ENCODE assay signal across 8 cellular contexts in genomic region chr19:47514869-47515588, GRCh38. TPM values are rescaled to one million over a fixed set of nuclear protein-coding genes. Genes with fewer than 3 reads are reported as not detected.
DNase-seq lines count a peak whose midpoint lies in the region; ATAC-seq and TF ChIP-seq lines count a peak whose summit lies in the region.

Gene NAPA, minus strand, starts transcription at chr19:47515063. Its CDS starts 123 bp downstream, at chr19:47514940.

- no peak for TF ChIP-seq CTCF in GM13976 (IDR thresholded peaks at IDR 0.05; ENCODE audit: borderline replicate concordance, control extremely low read depth, extremely low read depth, insufficient read depth, missing control alignments)
- TF ChIP-seq CTCF in heart left ventricle (IDR thresholded peaks at IDR 0.05), result peak in 1 of 12 donors; percentile 97
- TF ChIP-seq CTCF in type B pancreatic cell (conservative IDR thresholded peaks at IDR 0.05), result no peak

- H3K4me3 ChIP-seq in heart left ventricle, result peak within 1 kb of the TSS; percentile 66 to 99 (median 92)

- H3K4me1 Mint-ChIP-seq in type B pancreatic cell (ENCODE audit: unreplicated experiment), result peaks cover 33% of the 10 kb centered on the region

- 0 to 1% (median 1%) methylated on average over 29 to 78 of the region's 78 CpGs for WGBS in heart left ventricle, 4 donors

- ATAC-seq in HG02870 (IDR thresholded peaks at IDR 0.05; ENCODE audit: unreplicated experiment), result peak; percentile 84
- ATAC-seq in heart left ventricle, result peak; percentile 98 to 99 (median 98)

- H3K36me3 Mint-ChIP-seq in type B pancreatic cell, result peaks cover 6% of the 10 kb centered on the region

- peak; percentile 72 to 90 for TF ChIP-seq POLR2A in heart left ventricle (IDR thresholded peaks at IDR 0.05)

- peaks cover 0 to 10% (median 0%) of the 10 kb centered on the region in 9 donors for H3K36me3 ChIP-seq in heart left ventricle

- H3K27ac ChIP-seq in heart left ventricle, result peak within 1 kb of the TSS; percentile 86 to 99 (median 95)

- peak within 1 kb of the TSS; percentile 95 for H3K4me3 Mint-ChIP-seq in type B pancreatic cell

- H3K27me3 ChIP-seq in heart left ventricle, result no peaks in the 10 kb centered on the region

- no peaks in the 10 kb centered on the region for H3K9me3 ChIP-seq in heart left ventricle

- peaks cover 17 to 51% (median 42%) of the 10 kb centered on the region in 12 donors for H3K4me1 ChIP-seq in heart left ventricle

- DNase-seq in GM13976 (ENCODE audit: low spot score) (peak; percentile 99), NCI-H146 treated with DMSO at 0.1 percent for 48 hours (lab: John Stamatoyannopoulos, UW; ENCODE audit: unreplicated experiment) (peak; percentile 99), amniotic epithelial cell (ENCODE audit: low read depth) (peak; percentile 100), heart left ventricle (peak; percentile 100), pons (ENCODE audit: low spot score) (peak; percentile 100), type B pancreatic cell (ENCODE audit: extremely low spot score, unreplicated experiment) (peak; percentile 100)

- H3K27me3 Mint-ChIP-seq in type B pancreatic cell, result peaks cover 5% of the 10 kb centered on the region

- in situ Hi-C loops in GM13976 (cut with MboI; ENCODE audit: low sequenced_read_pairs, unreplicated experiment), result no loop called here

- H3K27ac Mint-ChIP-seq in type B pancreatic cell, result peak within 1 kb of the TSS; percentile 95

- no peaks in the 10 kb centered on the region for H3K9me3 Mint-ChIP-seq in type B pancreatic cell

- intact Hi-C loops in T-helper 1 cell treated with Interleukin-12 subunit alpha and Interleukin-12 subunit beta and Interleukin-4 antibody, amounts not matched to agents 30 ng/mL and 1 ng/mL, for 36 hours (cut with micrococcal nuclease), result loop anchor here (1.0 to 5.0 kb wide), 15 partner anchors 26 to 1736 kb away; partner anchors contain the start of genes DHX34, INAFM1, KPTN and NOP53
- intact Hi-C loops in heart left ventricle (cut with DNase I), result loop anchor here (1.0 to 10.0 kb wide), 14 partner anchors 30 to 184 kb away; partner anchors contain the start of genes BICRA (in 6 of the 10) and KPTN (in 4 of the 10)

RNA-seq across cellular contexts. Expression of gene NAPA, which starts in this region (rescaled TPM):
- total RNA-seq in T-helper 1 cell treated with Interleukin-12 subunit alpha and Interleukin-12 subunit beta and Interleukin-4 antibody, amounts not matched to agents 30 ng/mL and 1 ng/mL, for 36 hours, result 101 and 102 TPM in 2 replicates
- 100 to 1,000 TPM; 113 to 238 (median 125) TPM for total RNA-seq in heart left ventricle
- 100 to 1,000 TPM; 118 to 121 TPM for polyA plus RNA-seq in heart left ventricle
- 63.0 and 80.6 TPM in 2 replicates for total RNA-seq in type B pancreatic cell (ENCODE audit: low replicate concordance)

Comparison
In these comparisons a context has a peak if more than half of its experiments do, and no peak if none do; other contexts are left out.
1. Peak in every context shown above with its lines: DNase-seq, ATAC-seq, H3K4me3 ChIP-seq and H3K27ac ChIP-seq.